11 cellular contexts compared by ENCODE assay signal in the genomic region with DNA sequence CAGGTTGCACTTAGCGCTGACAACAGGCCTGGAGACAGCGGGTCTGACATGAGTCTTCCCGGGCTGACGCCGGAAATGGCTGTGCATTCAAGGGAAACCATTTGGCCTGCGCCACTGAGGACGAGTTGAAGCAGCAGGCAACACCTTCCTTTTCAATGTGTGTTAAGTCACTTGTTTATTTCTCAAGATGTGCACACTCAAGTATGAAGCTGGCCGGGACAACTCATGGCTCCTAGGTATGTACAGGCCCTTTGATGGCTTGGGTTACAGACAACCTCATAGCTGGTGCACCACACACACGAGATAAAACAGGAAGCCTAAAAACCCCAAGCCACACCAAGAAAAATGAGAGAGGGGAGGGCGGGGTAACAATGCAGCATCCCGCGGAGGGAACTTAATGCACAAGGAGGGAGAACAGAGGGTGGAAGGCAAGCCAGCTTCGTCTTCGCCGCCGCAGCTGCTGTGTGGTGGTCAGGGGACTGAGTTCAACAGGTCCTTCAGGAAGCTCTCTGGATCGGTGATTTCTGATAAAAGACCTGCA.
DNase-seq lines count a peak whose midpoint lies in the region; ATAC-seq and TF ChIP-seq lines count a peak whose summit lies in the region.
"Had no signal": no experiment of that assay in that cellular context is flagged by ENCODE, and none has a peak within 500 bp of the region (broad histone marks: within the 10 kb centered on the region; RNA-seq: fewer than 3 reads in every experiment).

No MANE protein-coding gene starts in this region.

- CTCF ChIA-PET in CD4-positive, alpha-beta T cell (lab: Charles Lee) = interaction anchor here (0.8 to 2.0 kb wide), 5 partner anchors 160 to 167 kb away, joined by 3 to 12 read pairs (median 4); no protein-coding TSS in a partner anchor
- CTCF ChIA-PET in MCF 10A (lab: Yijun Ruan, JAX) = interaction anchor here (0.6 to 3.7 kb wide), 18 partner anchors 8 to 204 kb away, joined by 3 to 24 read pairs (median 6); no protein-coding TSS in a partner anchor
- CTCF ChIA-PET in Calu3 (lab: Charles Lee) = interaction anchor here (0.8 kb wide), 1 partner anchor 172 kb away, joined by 3 read pairs; no protein-coding TSS in a partner anchor

- ATAC-seq in CD4-positive, alpha-beta T cell (ENCODE audit: poor library complexity) = peak; percentile 94
- no peak for ATAC-seq in GM18867 (IDR thresholded peaks at IDR 0.05; ENCODE audit: unreplicated experiment)

- POLR2A ChIA-PET in CD4-positive, alpha-beta T cell (lab: Charles Lee) = interaction anchor here (0.6 to 3.0 kb wide), 27 partner anchors 13 to 523 kb away, joined by 3 to 24 read pairs (median 4); a partner anchor contains a TSS
- POLR2A ChIA-PET in MCF 10A (lab: Yijun Ruan, JAX) = interaction anchor here (0.6 to 5.3 kb wide), 25 partner anchors 9 to 406 kb away, joined by 3 to 74 read pairs (median 5); a partner anchor contains a TSS

- H3K4me3 Mint-ChIP-seq in CD4-positive, alpha-beta T cell = peak overlapping the region; percentile 72
- H3K4me3 Mint-ChIP-seq in MCF 10A (ENCODE audit: unreplicated experiment) = peak overlapping the region; percentile 11
- H3K4me3 Mint-ChIP-seq in Calu3 (ENCODE audit: low read depth, unreplicated experiment) = no peak overlapping the region
- H3K4me3 Mint-ChIP-seq: brain, neural progenitor cell had no signal

- TF ChIP-seq EP300 in tibial nerve (IDR thresholded peaks at IDR 0.05) = no peak

- H3K9me3 Mint-ChIP-seq in CD4-positive, alpha-beta T cell = no peaks in the 10 kb centered on the region
- H3K9me3 Mint-ChIP-seq in MCF 10A (ENCODE audit: unreplicated experiment) (no peaks in the 10 kb centered on the region), Calu3 (ENCODE audit: low read depth, unreplicated experiment) (no peaks in the 10 kb centered on the region)
- H3K9me3 Mint-ChIP-seq: brain, neural progenitor cell had no signal

- H3K36me3 Mint-ChIP-seq in CD4-positive, alpha-beta T cell (ENCODE audit: low read depth) = peaks cover 59% of the 10 kb centered on the region
- H3K36me3 Mint-ChIP-seq in MCF 10A (ENCODE audit: insufficient read depth, unreplicated experiment) (peaks cover 67% of the 10 kb centered on the region), Calu3 (ENCODE audit: insufficient read depth, unreplicated experiment) (peaks cover 20% of the 10 kb centered on the region)

- H3K4me1 Mint-ChIP-seq in CD4-positive, alpha-beta T cell (ENCODE audit: low read depth) = peaks cover 64% of the 10 kb centered on the region
- peaks cover 21% of the 10 kb centered on the region for H3K4me1 Mint-ChIP-seq in MCF 10A (ENCODE audit: insufficient read depth, unreplicated experiment)
- peaks cover 3% of the 10 kb centered on the region for H3K4me1 Mint-ChIP-seq in Calu3 (ENCODE audit: low read depth, unreplicated experiment)

- no peak for TF ChIP-seq CTCF in CD4-positive, alpha-beta T cell (IDR thresholded peaks at IDR 0.05)
- no peak for TF ChIP-seq CTCF in MCF 10A (IDR thresholded peaks at IDR 0.05; ENCODE audit: unreplicated experiment)
- no peak for TF ChIP-seq CTCF in Calu3 (IDR thresholded peaks at IDR 0.05; ENCODE audit: unreplicated experiment)
- no peak for TF ChIP-seq CTCF in tibial nerve (IDR thresholded peaks at IDR 0.05)

- BruUV-seq in MCF 10A (replicated peaks; lab: Mats Ljungman, UMichigan) (no TSS peak), Calu3 (replicated peaks; lab: Mats Ljungman, UMichigan) (no TSS peak)

- peak overlapping the region; percentile 50 for H3K27ac ChIP-seq in CD4-positive, alpha-beta T cell (ENCODE audit: low read depth, low read length)
- peak overlapping the region in 1 of 4 donors; percentile 14 for H3K27ac ChIP-seq in tibial nerve
- H3K27ac ChIP-seq: hepatocyte, neural progenitor cell had no signal

- TF ChIP-seq POLR2A in tibial nerve (IDR thresholded peaks at IDR 0.05) = no peak

- no peaks in the 10 kb centered on the region for H3K9me3 ChIP-seq in CD4-positive, alpha-beta T cell (ENCODE audit: control insufficient read depth, low read length)
- no peaks in the 10 kb centered on the region for H3K9me3 ChIP-seq in tibial nerve

- peaks cover 2 to 74% (median 35%) of the 10 kb centered on the region in 3 donors for H3K36me3 ChIP-seq in tibial nerve
- H3K36me3 ChIP-seq: neural progenitor cell had no signal

- DNase-seq in CD4-positive, alpha-beta T cell = peak; percentile 53 to 79 (median 64)
- DNase-seq in activated CD4-positive, alpha-beta T cell treated with anti-CD3 and anti-CD28 coated beads, Interleukin-2, amount 50 U/mL, for 1 hour = peak; percentile 60
- DNase-seq in MCF 10A (ENCODE audit: unreplicated experiment) = peak; percentile 26
- peak; percentile 19 for DNase-seq in stimulated activated CD4-positive, alpha-beta T cell treated with anti-CD3 and anti-CD28 coated beads, Interleukin-15, amount 100 ng/mL, for 48 hours (ENCODE audit: low read depth in 2 of 2)
- no peak for DNase-seq in Calu3
- no peak for DNase-seq in middle frontal gyrus (ENCODE audit: extremely low spot score, low spot score)
- no peak for DNase-seq in tibial nerve (ENCODE audit: low spot score in 2 of 2)

- H3K27ac Mint-ChIP-seq in CD4-positive, alpha-beta T cell = peak overlapping the region; percentile 83
- peak overlapping the region; percentile 90 for H3K27ac Mint-ChIP-seq in MCF 10A (ENCODE audit: low read depth, unreplicated experiment)
- no peak overlapping the region for H3K27ac Mint-ChIP-seq in Calu3 (ENCODE audit: unreplicated experiment)
- H3K27ac Mint-ChIP-seq: neural progenitor cell had no signal

- no peaks in the 10 kb centered on the region for H3K27me3 ChIP-seq in CD4-positive, alpha-beta T cell (ENCODE audit: control insufficient read depth, insufficient read depth, low read length)
- no peaks in the 10 kb centered on the region for H3K27me3 ChIP-seq in tibial nerve
- H3K27me3 ChIP-seq: hepatocyte, neural progenitor cell had no signal

- no peaks in the 10 kb centered on the region for H3K27me3 Mint-ChIP-seq in CD4-positive, alpha-beta T cell
- H3K27me3 Mint-ChIP-seq in MCF 10A (ENCODE audit: insufficient read depth, unreplicated experiment) (no peaks in the 10 kb centered on the region), Calu3 (ENCODE audit: unreplicated experiment) (no peaks in the 10 kb centered on the region)
- H3K27me3 Mint-ChIP-seq: brain had no signal

- H3K4me1 ChIP-seq in tibial nerve = peaks cover 0 to 16% (median 3%) of the 10 kb centered on the region in 4 donors
- H3K4me1 ChIP-seq: neural progenitor cell had no signal

- intact Hi-C loops in CD4-positive, alpha-beta T cell (cut with DNase I, micrococcal nuclease) = loop anchor here (1.0 to 10.0 kb wide), 5 partner anchors 60 to 172 kb away; a partner anchor contains a TSS
- intact Hi-C loops in MCF 10A (cut with micrococcal nuclease) (loop anchor here (2.0 kb wide), 2 partner anchors 120 to 162 kb away; no protein-coding TSS in a partner anchor), Calu3 (cut with micrococcal nuclease; ENCODE audit: unreplicated experiment) (no loop called here)

- H3K4me3 ChIP-seq in tibial nerve = no peak overlapping the region
- H3K4me3 ChIP-seq: hepatocyte, neural progenitor cell had no signal

- WGBS in tibial nerve, 2 donors = 81 to 87% methylated on average over 17 of the region's 17 CpGs

Comparison
In these comparisons a context has a peak if more than half of its experiments do, and no peak if none do; other contexts are left out.
1. DNase-seq: peak in CD4-positive, alpha-beta T cell (10 of 10), activated CD4-positive, alpha-beta T cell treated with anti-CD3 and anti-CD28 coated beads, Interleukin-2, amount 50 U/mL, for 1 hour (single experiment), MCF 10A (single experiment) and stimulated activated CD4-positive, alpha-beta T cell treated with anti-CD3 and anti-CD28 coated beads, Interleukin-15, amount 100 ng/mL, for 48 hours (2 of 2); none in Calu3 (single experiment), middle frontal gyrus (single experiment) and tibial nerve (0 of 2).